ENCODE assay signal across 27 cellular contexts in genomic region chr1:25088180-25088701, GRCh38.
"Had no signal": no experiment of that assay in that cellular context is flagged by ENCODE, and none has a peak within 500 bp of the region (broad histone marks: within the 10 kb centered on the region; RNA-seq: fewer than 3 reads in every experiment).

No MANE protein-coding gene starts in this region.

- H3K27me3 ChIP-seq: ascending aorta, breast epithelium, cardiac muscle cell, colonic mucosa had no signal

- DNase-seq: activated CD4-positive, alpha-beta memory T cell treated with anti-CD3 and anti-CD28 coated beads for 36 hours; activated CD4-positive, alpha-beta T cell treated with anti-CD3 and anti-CD28 coated beads for 1 hour; activated CD4-positive, alpha-beta T cell treated with anti-CD3 and anti-CD28 coated beads for 4 hours; activated CD8-positive, alpha-beta memory T cell treated with anti-CD3 and anti-CD28 coated beads, Interleukin-2, amount 50 U/mL, for 48 hours; activated gamma-delta T cell; activated naive CD4-positive, alpha-beta T cell; activated naive CD4-positive, alpha-beta T cell treated with anti-CD3 and anti-CD28 coated beads, Interleukin-2, amount 10 ng/mL, durations not matched to agents 7 days and 5 days; activated naive CD8-positive, alpha-beta T cell treated with anti-CD3 and anti-CD28 coated beads, Interleukin-2, amount 10 ng/mL, durations not matched to agents 7 days and 5 days; activated T-cell treated with anti-CD3 and anti-CD28 coated beads for 4 hours; activated T-cell treated with anti-CD3 and anti-CD28 coated beads, Interleukin-2, amount 50 U/mL, for 24 hours; activated T-cell treated with anti-CD3 and anti-CD28 coated beads, Interleukin-2, amount 50 U/mL, for 72 hours; central memory CD4-positive, alpha-beta T cell; cerebellar nuclear complex; colonic mucosa; effector CD8-positive, alpha-beta T cell; esophagus squamous epithelium; foreskin melanocyte; heart right ventricle; T-helper 2 cell had no signal

- H3K4me1 ChIP-seq: ascending aorta, breast epithelium, colonic mucosa, esophagus squamous epithelium, gastroesophageal sphincter, heart right ventricle had no signal

- ATAC-seq: activated naive CD4-positive, alpha-beta T cell treated with anti-CD3 and anti-CD28 coated beads, Interleukin-2, amount 50 U/mL, for 72 hours; activated T-cell treated with anti-CD3 and anti-CD28 coated beads, Interleukin-2, amount 50 U/mL, for 72 hours; gastroesophageal sphincter; heart right ventricle had no signal

- H3K36me3 ChIP-seq: ascending aorta, breast epithelium, cardiac muscle cell, colonic mucosa, esophagus squamous epithelium, gastroesophageal sphincter, heart right ventricle had no signal

- H3K27ac ChIP-seq: ascending aorta, breast epithelium, cardiac muscle cell, colonic mucosa, epithelial cell of prostate, esophagus squamous epithelium, gastroesophageal sphincter, heart right ventricle had no signal

- H3K4me3 ChIP-seq: ascending aorta, breast epithelium, cardiac muscle cell, colonic mucosa, esophagus squamous epithelium, gastroesophageal sphincter, heart right ventricle had no signal

- FAIRE-seq: endometrium, endothelial cell of umbilical vein had no signal

- H3K9me3 ChIP-seq: ascending aorta, breast epithelium, colonic mucosa, esophagus squamous epithelium, gastroesophageal sphincter, heart right ventricle had no signal
